ENCODE assay signal across 9 cellular contexts in genomic region chr22:39526736-39527171, GRCh38. TPM values are rescaled to one million over a fixed set of nuclear protein-coding genes. Genes with fewer than 3 reads are reported as not detected.
DNase-seq lines count a peak whose midpoint lies in the region; ATAC-seq and TF ChIP-seq lines count a peak whose summit lies in the region.
"Had no signal": no experiment of that assay in that cellular context is flagged by ENCODE, and none has a peak within 500 bp of the region (broad histone marks: within the 10 kb centered on the region; RNA-seq: fewer than 3 reads in every experiment).

No MANE protein-coding gene starts in this region.

- H3K79me2 ChIP-seq in Karpas-422 (ENCODE audit: low read length), result peaks cover 20% of the 10 kb centered on the region
- peaks cover 52% of the 10 kb centered on the region for H3K79me2 ChIP-seq in neural progenitor cell (ENCODE audit: low read depth)

- DNase-seq in EH (ENCODE audit: low read depth), result peak; percentile 11
- DNase-seq in Karpas-422, result peak; percentile 86
- DNase-seq in activated T-helper 2 cell treated with anti-CD3 and anti-CD28 coated beads, Interferon-gamma antibody, Interleukin-2, Interleukin-4, amounts not matched to agents 10 μg/mL and 5 μg/mL and 100 μg/mL, durations not matched to agents 14 hours and 24 hours and 36 hours (ENCODE audit: low spot score), result no peak
- peak; percentile 25 for DNase-seq in neural progenitor cell (ENCODE audit: low spot score)
- DNase-seq in NCI-H446 (lab: John Stamatoyannopoulos, UW), result no peak
- no peak for DNase-seq in DMS153 treated with DMSO at 0.1 percent for 48 hours (lab: John Stamatoyannopoulos, UW; ENCODE audit: unreplicated experiment)
- no peak for DNase-seq in stimulated activated naive CD4-positive, alpha-beta T cell treated with Interleukin-2 at 50 U/mL for 16 hours (lab: John Stamatoyannopoulos, UW)
- DNase-seq: stimulated activated CD4-positive, alpha-beta T cell treated with anti-CD3 and anti-CD28 coated beads, Interleukin-12 subunit alpha, Interleukin-12 subunit beta, amount 100 ng/mL, for 4 hours had no signal

- no peak overlapping the region for H2AFZ ChIP-seq in Karpas-422 (ENCODE audit: low read length)
- no peak overlapping the region for H2AFZ ChIP-seq in neural progenitor cell (replicated peaks)

- H3K36me3 ChIP-seq in Karpas-422 (ENCODE audit: insufficient read depth, low read length) (peaks cover 27% of the 10 kb centered on the region), neural progenitor cell (peaks cover 2% of the 10 kb centered on the region)

- H3K9ac ChIP-seq in Karpas-422 (ENCODE audit: low read length) (0 out of 2 replicates have a peak overlapping the region, but pooled peaks have one; percentile 6), neural progenitor cell (no peak overlapping the region)

- H3K36me3 Mint-ChIP-seq in activated T-helper 2 cell treated with anti-CD3 and anti-CD28 coated beads, Interferon-gamma antibody, Interleukin-2, Interleukin-4, amounts not matched to agents 10 μg/mL and 5 μg/mL and 100 μg/mL, durations not matched to agents 14 hours and 24 hours and 36 hours (ENCODE audit: low read depth), result peaks cover 88% of the 10 kb centered on the region
- H3K36me3 Mint-ChIP-seq in neural progenitor cell, result peaks cover 22% of the 10 kb centered on the region

- H3K27ac ChIP-seq in Karpas-422 (ENCODE audit: low read length), result peak overlapping the region; percentile 96
- H3K27ac ChIP-seq in neural progenitor cell, result no peak overlapping the region

- no peak overlapping the region for H3K4me3 Mint-ChIP-seq in activated T-helper 2 cell treated with anti-CD3 and anti-CD28 coated beads, Interferon-gamma antibody, Interleukin-2, Interleukin-4, amounts not matched to agents 10 μg/mL and 5 μg/mL and 100 μg/mL, durations not matched to agents 14 hours and 24 hours and 36 hours (ENCODE audit: low read depth)
- H3K4me3 Mint-ChIP-seq in neural progenitor cell, result peak overlapping the region; percentile 13

- ATAC-seq in GM18909 (IDR thresholded peaks at IDR 0.05; ENCODE audit: poor library complexity, unreplicated experiment), result no peak

- H3K4me3 ChIP-seq in Karpas-422 (ENCODE audit: low read length) (no peak overlapping the region), neural progenitor cell (no peak overlapping the region)

- TF ChIP-seq CTCF in neural progenitor cell (IDR thresholded peaks at IDR 0.05), result no peak

- peaks cover 26% of the 10 kb centered on the region for H4K20me1 ChIP-seq in Karpas-422 (ENCODE audit: insufficient read depth, low read depth, low read length)
- peaks cover 93% of the 10 kb centered on the region for H4K20me1 ChIP-seq in neural progenitor cell (ENCODE audit: low read depth)

- H3K4me1 Mint-ChIP-seq in activated T-helper 2 cell treated with anti-CD3 and anti-CD28 coated beads, Interferon-gamma antibody, Interleukin-2, Interleukin-4, amounts not matched to agents 10 μg/mL and 5 μg/mL and 100 μg/mL, durations not matched to agents 14 hours and 24 hours and 36 hours (ENCODE audit: low read depth), result peaks cover 74% of the 10 kb centered on the region
- H3K4me1 Mint-ChIP-seq in neural progenitor cell, result peaks cover 69% of the 10 kb centered on the region

- no peaks in the 10 kb centered on the region for H3K9me3 ChIP-seq in Karpas-422 (ENCODE audit: low read length)
- no peaks in the 10 kb centered on the region for H3K9me3 ChIP-seq in neural progenitor cell (ENCODE audit: low read depth)

- intact Hi-C loops in activated T-helper 2 cell treated with anti-CD3 and anti-CD28 coated beads, Interferon-gamma antibody, Interleukin-2, Interleukin-4, amounts not matched to agents 10 μg/mL and 5 μg/mL and 100 μg/mL, durations not matched to agents 14 hours and 24 hours and 36 hours (cut with micrococcal nuclease), result no loop called here

- H3K27ac Mint-ChIP-seq in activated T-helper 2 cell treated with anti-CD3 and anti-CD28 coated beads, Interferon-gamma antibody, Interleukin-2, Interleukin-4, amounts not matched to agents 10 μg/mL and 5 μg/mL and 100 μg/mL, durations not matched to agents 14 hours and 24 hours and 36 hours, result peak overlapping the region; percentile 33
- no peak overlapping the region for H3K27ac Mint-ChIP-seq in neural progenitor cell

- H3F3A ChIP-seq in neural progenitor cell (ENCODE audit: low read depth), result peaks cover 87% of the 10 kb centered on the region

- no peaks in the 10 kb centered on the region for H3K9me3 Mint-ChIP-seq in activated T-helper 2 cell treated with anti-CD3 and anti-CD28 coated beads, Interferon-gamma antibody, Interleukin-2, Interleukin-4, amounts not matched to agents 10 μg/mL and 5 μg/mL and 100 μg/mL, durations not matched to agents 14 hours and 24 hours and 36 hours
- no peaks in the 10 kb centered on the region for H3K9me3 Mint-ChIP-seq in neural progenitor cell

- H3K27me3 ChIP-seq in Karpas-422 (ENCODE audit: low read length), result no peaks in the 10 kb centered on the region
- H3K27me3 ChIP-seq in neural progenitor cell, result no peaks in the 10 kb centered on the region

- no peaks in the 10 kb centered on the region for H3K27me3 Mint-ChIP-seq in activated T-helper 2 cell treated with anti-CD3 and anti-CD28 coated beads, Interferon-gamma antibody, Interleukin-2, Interleukin-4, amounts not matched to agents 10 μg/mL and 5 μg/mL and 100 μg/mL, durations not matched to agents 14 hours and 24 hours and 36 hours (ENCODE audit: low read depth)
- H3K27me3 Mint-ChIP-seq in neural progenitor cell (ENCODE audit: insufficient read depth, low read depth), result peaks cover 10% of the 10 kb centered on the region

- H3K4me2 ChIP-seq in Karpas-422 (ENCODE audit: low read depth, low read length, poor library complexity, severe bottlenecking) (no peak overlapping the region), neural progenitor cell (no peak overlapping the region)

- H3K4me1 ChIP-seq in Karpas-422 (ENCODE audit: low read length) (peaks cover 87% of the 10 kb centered on the region), neural progenitor cell (peaks cover 20% of the 10 kb centered on the region)

- no peaks in the 10 kb centered on the region for H3K9me2 ChIP-seq in Karpas-422 (replicated peaks; ENCODE audit: insufficient read depth, low read length)

RNA-seq across cellular contexts. Expression of gene RPS19BP1, which starts 5.8 kb away (rescaled TPM):
- total RNA-seq in Karpas-422 (2014; rRNA removed; shearing (Covaris generic); ENCODE audit: low replicate concordance), result 91.1 and 198 TPM in 2 replicates
- total RNA-seq in activated T-helper 2 cell treated with anti-CD3 and anti-CD28 coated beads, Interferon-gamma antibody, Interleukin-2, Interleukin-4, amounts not matched to agents 10 μg/mL and 5 μg/mL and 100 μg/mL, durations not matched to agents 14 hours and 24 hours and 36 hours, result 76.9 and 78.4 TPM in 2 replicates
- total RNA-seq in neural progenitor cell (ENCODE audit: low replicate concordance), result 27.7 and 68.3 TPM in 2 replicates

RNA-seq across cellular contexts. Expression of gene ATF4, which starts 6.4 kb away (rescaled TPM):
- 543 and 666 TPM in 2 replicates for total RNA-seq in Karpas-422 (2014; rRNA removed; shearing (Covaris generic); ENCODE audit: low replicate concordance)
- 339 and 348 TPM in 2 replicates for total RNA-seq in activated T-helper 2 cell treated with anti-CD3 and anti-CD28 coated beads, Interferon-gamma antibody, Interleukin-2, Interleukin-4, amounts not matched to agents 10 μg/mL and 5 μg/mL and 100 μg/mL, durations not matched to agents 14 hours and 24 hours and 36 hours
- total RNA-seq in neural progenitor cell (ENCODE audit: low replicate concordance), result 189 and 230 TPM in 2 replicates

RNA-seq across cellular contexts. Expression of gene MIEF1, which starts 24.7 kb away (rescaled TPM):
- 23.2 and 25.0 TPM in 2 replicates for total RNA-seq in Karpas-422 (2014; rRNA removed; shearing (Covaris generic); ENCODE audit: low replicate concordance)
- 46.9 and 47.5 TPM in 2 replicates for total RNA-seq in activated T-helper 2 cell treated with anti-CD3 and anti-CD28 coated beads, Interferon-gamma antibody, Interleukin-2, Interleukin-4, amounts not matched to agents 10 μg/mL and 5 μg/mL and 100 μg/mL, durations not matched to agents 14 hours and 24 hours and 36 hours
- total RNA-seq in neural progenitor cell (ENCODE audit: low replicate concordance), result 22.0 and 32.7 TPM in 2 replicates

RNA-seq across cellular contexts. Expression of gene CACNA1I, which starts 43.8 kb away (rescaled TPM):
- total RNA-seq in Karpas-422 (2014; rRNA removed; shearing (Covaris generic); ENCODE audit: low replicate concordance), result not detected in 2 replicates
- 0.09 TPM in 2 replicates for total RNA-seq in activated T-helper 2 cell treated with anti-CD3 and anti-CD28 coated beads, Interferon-gamma antibody, Interleukin-2, Interleukin-4, amounts not matched to agents 10 μg/mL and 5 μg/mL and 100 μg/mL, durations not matched to agents 14 hours and 24 hours and 36 hours
- total RNA-seq in neural progenitor cell (ENCODE audit: low replicate concordance), result 0.11 and 0.22 TPM in 2 replicates

Comparison
In these comparisons a context has a peak if more than half of its experiments do, and no peak if none do; other contexts are left out.
1. DNase-seq: peak in EH (single experiment), Karpas-422 (single experiment) and neural progenitor cell (single experiment); none in activated T-helper 2 cell treated with anti-CD3 and anti-CD28 coated beads, Interferon-gamma antibody, Interleukin-2, Interleukin-4, amounts not matched to agents 10 μg/mL and 5 μg/mL and 100 μg/mL, durations not matched to agents 14 hours and 24 hours and 36 hours (single experiment), NCI-H446 (0 of 2), DMS153 treated with DMSO at 0.1 percent for 48 hours (single experiment) and stimulated activated naive CD4-positive, alpha-beta T cell treated with Interleukin-2 at 50 U/mL for 16 hours (single experiment).